In the genomic region with DNA sequence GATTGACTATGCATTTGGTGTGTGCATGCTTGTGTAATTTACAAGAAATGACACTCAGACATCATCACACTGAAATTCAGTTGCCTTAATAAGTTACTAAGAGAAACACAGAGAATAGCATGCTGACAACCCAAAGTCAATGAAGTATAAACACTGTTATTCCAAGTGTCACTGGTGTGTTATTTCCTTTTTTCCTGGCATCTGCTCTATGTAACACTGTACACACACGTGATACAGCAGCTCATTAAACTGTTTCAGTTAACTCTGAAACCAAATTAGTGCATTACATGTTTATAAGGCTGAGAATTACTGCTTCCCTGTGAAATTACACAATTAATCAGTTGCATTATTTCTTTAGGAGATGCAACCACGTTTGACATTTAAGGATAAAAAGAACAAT, we compare ENCODE assay signal across 16 cellular contexts.
"Had no signal": no experiment of that assay in that cellular context is flagged by ENCODE, and none has a peak within 500 bp of the region (broad histone marks: within the 10 kb centered on the region; RNA-seq: fewer than 3 reads in every experiment).

No MANE protein-coding gene starts in this region.

- ATAC-seq: activated CD4-positive, CD25-positive, alpha-beta regulatory T cell treated with anti-CD3 and anti-CD28 coated beads, Interleukin-2, amount 50 U/mL, for 24 hours; activated T-helper 17 cell treated with anti-CD3 and anti-CD28 coated beads, Interleukin-2, amount 50 U/mL, for 72 hours; esophagus mucosa; sciatic nerve; stimulated activated effector memory CD8-positive, alpha-beta T cell treated with anti-CD3 and anti-CD28 coated beads, Interleukin-12 subunit alpha, Interleukin-12 subunit beta, amount 100 ng/mL, for 72 hours had no signal

- H3K27me3 ChIP-seq: ascending aorta, breast epithelium, dorsolateral prefrontal cortex, neural progenitor cell had no signal

- DNase-seq: activated CD4-positive, alpha-beta T cell treated with anti-CD3 and anti-CD28 coated beads, Interleukin-2, amount 50 U/mL, for 4 hours; activated naive CD4-positive, alpha-beta T cell treated with Interleukin-2 at 50 U/mL for 16 hours; activated T-cell treated with anti-CD3 and anti-CD28 coated beads for 4 hours; dorsolateral prefrontal cortex; hypothalamus; lower lobe of right lung; midbrain; stimulated activated CD4-positive, alpha-beta T cell treated with anti-CD3 and anti-CD28 coated beads, Interleukin-1b, Interleukin-23, amount 100 ng/mL, for 48 hours had no signal

- H3K4me3 ChIP-seq: ascending aorta, breast epithelium, dorsolateral prefrontal cortex, lower lobe of right lung, neural progenitor cell had no signal

- H3K9me3 ChIP-seq: ascending aorta, breast epithelium, lower lobe of right lung had no signal

- H2AFZ ChIP-seq: neural progenitor cell had no signal

- H3K4me1 ChIP-seq: ascending aorta, breast epithelium, lower lobe of right lung, neural progenitor cell had no signal

- H3K9ac ChIP-seq: neural progenitor cell had no signal

- H3K4me2 ChIP-seq: neural progenitor cell had no signal

- H3K27ac ChIP-seq: ascending aorta, breast epithelium, dorsolateral prefrontal cortex, lower lobe of right lung, neural progenitor cell had no signal

- H3K36me3 ChIP-seq: ascending aorta, breast epithelium, lower lobe of right lung had no signal
